ENCODE assay signal across 14 cellular contexts in genomic region chr13:37598572-37598971, GRCh38. TPM values are rescaled to one million over a fixed set of nuclear protein-coding genes. Genes with fewer than 3 reads are reported as not detected.
A peak's percentile ranks its signal among the peaks of the same experiment; 100 is the strongest.
DNase-seq lines count a peak whose midpoint lies in the region; ATAC-seq and TF ChIP-seq lines count a peak whose summit lies in the region.
"Had no signal": no experiment of that assay in that cellular context is flagged by ENCODE, and none has a peak within 500 bp of the region (broad histone marks: within the 10 kb centered on the region; RNA-seq: fewer than 3 reads in every experiment).

POSTN (minus strand) TSS chr13:37598768; CDS start chr13:37598726, 42 bp downstream.

- TF ChIP-seq CTCF in fibroblast of villous mesenchyme (IDR thresholded peaks at IDR 0.05; ENCODE audit: insufficient read depth, low read depth, low read length) (no peak), nephron (IDR thresholded peaks at IDR 0.05; ENCODE audit: unreplicated experiment in 3 of 3) (no peak), upper lobe of right lung (IDR thresholded peaks at IDR 0.05) (no peak)

- no peaks in the 10 kb centered on the region for H3K36me3 ChIP-seq in adipocyte (ENCODE audit: control insufficient read depth, insufficient read depth, low read length, severe bottlenecking)
- H3K36me3 ChIP-seq in upper lobe of right lung, result no peaks in the 10 kb centered on the region

- no peak for ATAC-seq in upper lobe of right lung
- ATAC-seq in HG03135 (IDR thresholded peaks at IDR 0.05; ENCODE audit: unreplicated experiment), result no peak
- ATAC-seq: naive thymus-derived CD8-positive, alpha-beta T cell had no signal

- no peak within 1 kb of the TSS for H3K27ac ChIP-seq in upper lobe of right lung

- H3K9ac ChIP-seq in adipocyte (ENCODE audit: low read length), result no peak within 1 kb of the TSS

- H3K27me3 ChIP-seq in adipocyte (replicated peaks; ENCODE audit: control insufficient read depth, insufficient read depth, low read length) (no peaks in the 10 kb centered on the region), upper lobe of right lung (no peaks in the 10 kb centered on the region)

- H3K27ac Mint-ChIP-seq in nephron, result peak within 1 kb of the TSS; percentile 82 to 95 (median 94)
- H3K27ac Mint-ChIP-seq: activated naive CD4-positive, alpha-beta T cell treated with anti-CD3 and anti-CD28 coated beads, Interleukin-2, amount 10 ng/mL, durations not matched to agents 7 days and 5 days had no signal

- intact Hi-C loops in upper lobe of right lung (cut with DNase I), result no loop called here

- DNase-seq in adipocyte (ENCODE audit: low read depth) (peak; percentile 40), fibroblast of villous mesenchyme (ENCODE audit: low read depth) (no peak), upper lobe of right lung (no peak), GOT3 (lab: John Stamatoyannopoulos, UW) (no peak), NCI-H748 treated with DMSO at 0.1 percent for 48 hours (lab: John Stamatoyannopoulos, UW) (no peak), activated gamma-delta T cell treated with Interleukin-2 at 50 U/mL for 16 hours (no peak)
- DNase-seq: activated CD4-positive, alpha-beta T cell treated with anti-CD3 and anti-CD28 coated beads for 48 hours; activated naive CD4-positive, alpha-beta T cell treated with anti-CD3 and anti-CD28 coated beads, Interleukin-2, amount 10 ng/mL, durations not matched to agents 7 days and 5 days; erythroblast; naive thymus-derived CD8-positive, alpha-beta T cell; NCI-H2081 treated with DMSO at 0.1 percent for 48 hours; SHP77 treated with DMSO at 0.1 percent for 48 hours had no signal

- H3K4me1 ChIP-seq in adipocyte (ENCODE audit: control insufficient read depth, insufficient read depth, low read length) (peaks cover 10% of the 10 kb centered on the region), upper lobe of right lung (no peaks in the 10 kb centered on the region)

- peaks cover 45% of the 10 kb centered on the region for H3K4me1 Mint-ChIP-seq in nephron
- H3K4me1 Mint-ChIP-seq: activated naive CD4-positive, alpha-beta T cell treated with anti-CD3 and anti-CD28 coated beads, Interleukin-2, amount 10 ng/mL, durations not matched to agents 7 days and 5 days; naive thymus-derived CD8-positive, alpha-beta T cell had no signal

- peak within 1 kb of the TSS; percentile 85 to 97 (median 93) for H3K4me3 Mint-ChIP-seq in nephron
- H3K4me3 Mint-ChIP-seq: activated naive CD4-positive, alpha-beta T cell treated with anti-CD3 and anti-CD28 coated beads, Interleukin-2, amount 10 ng/mL, durations not matched to agents 7 days and 5 days; naive thymus-derived CD8-positive, alpha-beta T cell had no signal

- H3K9me3 ChIP-seq in adipocyte (ENCODE audit: control insufficient read depth, low read length) (no peaks in the 10 kb centered on the region), upper lobe of right lung (no peaks in the 10 kb centered on the region)

- no peaks in the 10 kb centered on the region for H3K9me3 Mint-ChIP-seq in nephron
- H3K9me3 Mint-ChIP-seq: activated naive CD4-positive, alpha-beta T cell treated with anti-CD3 and anti-CD28 coated beads, Interleukin-2, amount 10 ng/mL, durations not matched to agents 7 days and 5 days had no signal

- no peaks in the 10 kb centered on the region for H3K27me3 Mint-ChIP-seq in nephron (ENCODE audit: low read depth)
- H3K27me3 Mint-ChIP-seq: activated naive CD4-positive, alpha-beta T cell treated with anti-CD3 and anti-CD28 coated beads, Interleukin-2, amount 10 ng/mL, durations not matched to agents 7 days and 5 days; naive thymus-derived CD8-positive, alpha-beta T cell had no signal

- H3K4me3 ChIP-seq in adipocyte (ENCODE audit: low read length), result no peak within 1 kb of the TSS
- H3K4me3 ChIP-seq in fibroblast of villous mesenchyme (ENCODE audit: low read depth, low read length), result peak within 1 kb of the TSS; percentile 42
- H3K4me3 ChIP-seq in upper lobe of right lung, result peak within 1 kb of the TSS; percentile 29

- peaks cover 17% of the 10 kb centered on the region for H3K36me3 Mint-ChIP-seq in nephron (ENCODE audit: low read depth)
- H3K36me3 Mint-ChIP-seq: activated naive CD4-positive, alpha-beta T cell treated with anti-CD3 and anti-CD28 coated beads, Interleukin-2, amount 10 ng/mL, durations not matched to agents 7 days and 5 days; naive thymus-derived CD8-positive, alpha-beta T cell had no signal

RNA-seq across cellular contexts. Expression of gene POSTN, which starts in this region (rescaled TPM):
- 149 and 390 TPM in 2 replicates for total RNA-seq in fibroblast of villous mesenchyme
- total RNA-seq in upper lobe of right lung, result 96.9 TPM
- total RNA-seq: naive thymus-derived CD8-positive, alpha-beta T cell had no signal
